In the genomic region with DNA sequence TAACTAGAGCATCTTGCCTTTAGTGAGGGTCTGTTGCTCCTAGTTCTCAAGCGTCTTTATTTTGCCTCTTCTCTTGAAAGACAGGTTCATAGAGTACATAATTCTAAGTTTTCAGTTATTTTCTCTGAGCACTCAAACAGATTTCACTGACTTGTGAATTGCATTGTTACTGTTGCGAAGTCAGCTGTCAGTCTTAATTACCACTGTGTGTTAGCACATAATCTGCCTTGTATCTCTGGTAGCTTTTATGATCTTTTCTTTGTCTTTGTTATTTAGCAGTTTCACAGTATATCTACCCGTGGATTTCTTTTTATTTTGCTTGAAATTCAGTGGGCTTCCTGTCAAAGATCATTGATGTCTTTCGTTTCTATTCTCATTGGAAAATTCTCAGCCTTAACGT, we compare ENCODE assay signal across 3 cellular contexts.
TF ChIP-seq lines count a peak whose summit lies in the region.

No MANE protein-coding gene starts in this region.

TF ChIP-seq in HepG2, 621 proteins besides CTCF, POLR2A, EP300 and RAD21:
- no peak for TF ChIP-seq ZNF382 (CRISPR knock-in tag; IDR thresholded peaks at IDR 0.05; ENCODE audit: borderline replicate concordance)
- TF ChIP-seq ZNF317 (CRISPR knock-in tag; IDR thresholded peaks at IDR 0.05), result peak; percentile 96
- TF ChIP-seq, protein P1, sequence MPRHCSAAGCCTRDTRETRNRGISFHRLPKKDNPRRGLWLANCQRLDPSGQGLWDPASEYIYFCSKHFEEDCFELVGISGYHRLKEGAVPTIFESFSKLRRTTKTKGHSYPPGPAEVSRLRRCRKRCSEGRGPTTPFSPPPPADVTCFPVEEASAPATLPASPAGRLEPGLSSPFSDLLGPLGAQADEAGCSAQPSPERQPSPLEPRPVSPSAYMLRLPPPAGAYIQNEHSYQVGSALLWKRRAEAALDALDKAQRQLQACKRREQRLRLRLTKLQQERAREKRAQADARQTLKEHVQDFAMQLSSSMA (CRISPR knock-in tag; IDR thresholded peaks at IDR 0.05), result no peak
TF ChIP-seq in HepG2: peak in this region for 1.

TF ChIP-seq in IMR-90, 13 proteins besides CTCF, POLR2A, EP300 and RAD21:
- TF ChIP-seq CEBPB (IDR thresholded peaks at IDR 0.05; ENCODE audit: low read depth, low read length) (no peak), MAZ (IDR thresholded peaks at IDR 0.05; ENCODE audit: borderline replicate concordance, low read depth, low read length) (no peak), MAFK (IDR thresholded peaks at IDR 0.05; ENCODE audit: low read depth, low read length) (no peak), RFX5 (IDR thresholded peaks at IDR 0.05; ENCODE audit: low read depth, low read length) (no peak), CHD1 (IDR thresholded peaks at IDR 0.05; ENCODE audit: low read depth, low read length) (no peak), MXI1 (IDR thresholded peaks at IDR 0.05; ENCODE audit: borderline replicate concordance, low read depth, low read length) (no peak), BHLHE40 (IDR thresholded peaks at IDR 0.05; ENCODE audit: low read depth, low read length) (no peak), NFE2L2 (IDR thresholded peaks at IDR 0.05; ENCODE audit: low read depth, low read length) (no peak)
- TF ChIP-seq, protein P2, sequence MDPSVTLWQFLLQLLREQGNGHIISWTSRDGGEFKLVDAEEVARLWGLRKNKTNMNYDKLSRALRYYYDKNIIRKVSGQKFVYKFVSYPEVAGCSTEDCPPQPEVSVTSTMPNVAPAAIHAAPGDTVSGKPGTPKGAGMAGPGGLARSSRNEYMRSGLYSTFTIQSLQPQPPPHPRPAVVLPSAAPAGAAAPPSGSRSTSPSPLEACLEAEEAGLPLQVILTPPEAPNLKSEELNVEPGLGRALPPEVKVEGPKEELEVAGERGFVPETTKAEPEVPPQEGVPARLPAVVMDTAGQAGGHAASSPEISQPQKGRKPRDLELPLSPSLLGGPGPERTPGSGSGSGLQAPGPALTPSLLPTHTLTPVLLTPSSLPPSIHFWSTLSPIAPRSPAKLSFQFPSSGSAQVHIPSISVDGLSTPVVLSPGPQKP (IDR thresholded peaks at IDR 0.05; ENCODE audit: borderline replicate concordance, low read depth, low read length), result no peak
- TF ChIP-seq, protein P3, sequence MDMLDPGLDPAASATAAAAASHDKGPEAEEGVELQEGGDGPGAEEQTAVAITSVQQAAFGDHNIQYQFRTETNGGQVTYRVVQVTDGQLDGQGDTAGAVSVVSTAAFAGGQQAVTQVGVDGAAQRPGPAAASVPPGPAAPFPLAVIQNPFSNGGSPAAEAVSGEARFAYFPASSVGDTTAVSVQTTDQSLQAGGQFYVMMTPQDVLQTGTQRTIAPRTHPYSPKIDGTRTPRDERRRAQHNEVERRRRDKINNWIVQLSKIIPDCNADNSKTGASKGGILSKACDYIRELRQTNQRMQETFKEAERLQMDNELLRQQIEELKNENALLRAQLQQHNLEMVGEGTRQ (IDR thresholded peaks at IDR 0.05; ENCODE audit: low read depth, low read length), result no peak

TF ChIP-seq in GM12878, 131 proteins besides CTCF, POLR2A, EP300 and RAD21:
- no peak for TF ChIP-seq RELA (IDR thresholded peaks at IDR 0.05; ENCODE audit: borderline replicate concordance, partially characterized antibody)
- 0 out of 2 replicates have a peak, but pooled peaks have one; percentile 69 for TF ChIP-seq CBX5 (IDR thresholded peaks at IDR 0.05; ENCODE audit: low read depth)
- no peak for TF ChIP-seq ASH2L (IDR thresholded peaks at IDR 0.05; ENCODE audit: borderline replicate concordance, low read depth)
- no peak for TF ChIP-seq PAX5 (IDR thresholded peaks at IDR 0.05; ENCODE audit: borderline replicate concordance, low read depth, low read length)
TF ChIP-seq in GM12878: peak in this region for 1.
